14 cellular contexts compared by ENCODE assay signal in the genomic region with DNA sequence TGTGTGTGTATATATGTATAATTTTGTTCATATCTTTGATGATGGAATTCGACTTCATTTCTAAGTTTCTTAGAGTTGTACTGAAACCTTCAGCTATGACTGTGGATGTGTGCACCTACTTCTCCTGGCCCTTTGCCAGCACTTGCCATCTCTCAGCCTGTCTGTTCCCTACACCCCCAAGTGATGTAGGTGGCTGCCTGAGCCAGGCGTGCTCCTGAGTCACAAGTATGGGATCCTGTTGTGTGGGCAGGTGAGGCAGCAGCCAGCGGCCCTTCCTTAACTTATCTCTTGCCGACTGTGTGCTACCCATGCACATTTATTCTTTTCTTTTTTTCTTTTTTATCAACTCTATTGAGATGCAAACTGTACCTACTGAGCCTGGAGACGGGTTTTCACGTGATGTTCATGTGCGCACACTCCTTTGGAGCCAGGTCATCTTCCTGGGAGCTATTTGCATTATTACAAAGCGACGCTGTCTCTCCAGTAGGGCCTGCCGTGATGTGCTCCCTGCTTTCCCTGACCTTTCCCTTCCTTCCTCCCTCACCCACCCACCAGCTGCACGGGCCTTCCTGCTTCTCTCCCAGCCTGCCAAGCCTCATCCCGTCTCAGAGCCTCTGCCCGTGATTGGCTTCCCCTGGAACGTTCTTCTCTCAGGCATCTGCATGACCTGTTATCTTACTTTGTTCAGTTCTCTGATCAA. TPM values are rescaled to one million over a fixed set of nuclear protein-coding genes. Genes with fewer than 3 reads are reported as not detected.
DNase-seq lines count a peak whose midpoint lies in the region; ATAC-seq and TF ChIP-seq lines count a peak whose summit lies in the region.
"Had no signal": no experiment of that assay in that cellular context is flagged by ENCODE, and none has a peak within 500 bp of the region (broad histone marks: within the 10 kb centered on the region; RNA-seq: fewer than 3 reads in every experiment).

No MANE protein-coding gene starts in this region.

- intact Hi-C loops in Calu3 (cut with micrococcal nuclease; ENCODE audit: unreplicated experiment) = no loop called here

- H3K9me3 Mint-ChIP-seq in Calu3 (ENCODE audit: low read depth, unreplicated experiment) = no peaks in the 10 kb centered on the region
- H3K9me3 Mint-ChIP-seq: naive thymus-derived CD8-positive, alpha-beta T cell had no signal

- ATAC-seq in SK-N-SH treated with all-trans-retinoic acid at 6 μM for 48 hours = no peak
- ATAC-seq: GM12878; naive thymus-derived CD8-positive, alpha-beta T cell had no signal

- BruUV-seq in Calu3 (replicated peaks; lab: Mats Ljungman, UMichigan) = no TSS peak

- TF ChIP-seq CTCF in Calu3 (IDR thresholded peaks at IDR 0.05; ENCODE audit: unreplicated experiment) = no peak

- in situ Hi-C loops in ACHN (cut with HindIII; ENCODE audit: low pct_ligation_motif_present, low pct_unique_long_range_greater_than_20kb, low sequenced_read_pairs) = no loop called here

- H3K4me3 Mint-ChIP-seq in Calu3 (ENCODE audit: low read depth, unreplicated experiment) = no peak overlapping the region
- H3K4me3 Mint-ChIP-seq: naive thymus-derived CD8-positive, alpha-beta T cell had no signal

- no peak overlapping the region for H3K27ac Mint-ChIP-seq in Calu3 (ENCODE audit: unreplicated experiment)

- CTCF ChIA-PET in Calu3 (lab: Charles Lee) = interaction anchor here (0.6 kb wide), 1 partner anchor 559 kb away, joined by 4 read pairs; no protein-coding TSS in a partner anchor

- H3K36me3 Mint-ChIP-seq in Calu3 (ENCODE audit: insufficient read depth, unreplicated experiment) = no peaks in the 10 kb centered on the region
- H3K36me3 Mint-ChIP-seq: naive thymus-derived CD8-positive, alpha-beta T cell had no signal

- peaks cover 30% of the 10 kb centered on the region for H3K27me3 Mint-ChIP-seq in Calu3 (ENCODE audit: unreplicated experiment)

- peaks cover 11% of the 10 kb centered on the region for H3K4me1 Mint-ChIP-seq in Calu3 (ENCODE audit: low read depth, unreplicated experiment)

- DNase-seq in Calu3 (peak; percentile 7), DMS53 treated with DMSO at 0.1 percent for 48 hours (lab: John Stamatoyannopoulos, UW; ENCODE audit: unreplicated experiment) (peak; percentile 70), kidney tubule cell (ENCODE audit: low spot score) (peak; percentile 34), EL (no peak), ACHN (no peak)
- peak; percentile 47 to 60 for DNase-seq in activated T-cell treated with anti-CD3 and anti-CD28 coated beads, Interleukin-2, amount 50 U/mL, for 48 hours
- DNase-seq: naive thymus-derived CD8-positive, alpha-beta T cell; small intestine; stomach had no signal

TF ChIP-seq in SK-N-SH treated with all-trans-retinoic acid at 6 μM for 48 hours, 23 proteins besides CTCF, POLR2A, EP300 and RAD21:
- TF ChIP-seq ZNF70 (CRISPR knock-in tag; IDR thresholded peaks at IDR 0.05) (no peak), ESRRG (CRISPR knock-in tag; IDR thresholded peaks at IDR 0.05) (no peak), SNAI2 (CRISPR knock-in tag; IDR thresholded peaks at IDR 0.05) (no peak), ZFP3 (CRISPR knock-in tag; IDR thresholded peaks at IDR 0.05) (no peak)
- TF ChIP-seq, protein P1, sequence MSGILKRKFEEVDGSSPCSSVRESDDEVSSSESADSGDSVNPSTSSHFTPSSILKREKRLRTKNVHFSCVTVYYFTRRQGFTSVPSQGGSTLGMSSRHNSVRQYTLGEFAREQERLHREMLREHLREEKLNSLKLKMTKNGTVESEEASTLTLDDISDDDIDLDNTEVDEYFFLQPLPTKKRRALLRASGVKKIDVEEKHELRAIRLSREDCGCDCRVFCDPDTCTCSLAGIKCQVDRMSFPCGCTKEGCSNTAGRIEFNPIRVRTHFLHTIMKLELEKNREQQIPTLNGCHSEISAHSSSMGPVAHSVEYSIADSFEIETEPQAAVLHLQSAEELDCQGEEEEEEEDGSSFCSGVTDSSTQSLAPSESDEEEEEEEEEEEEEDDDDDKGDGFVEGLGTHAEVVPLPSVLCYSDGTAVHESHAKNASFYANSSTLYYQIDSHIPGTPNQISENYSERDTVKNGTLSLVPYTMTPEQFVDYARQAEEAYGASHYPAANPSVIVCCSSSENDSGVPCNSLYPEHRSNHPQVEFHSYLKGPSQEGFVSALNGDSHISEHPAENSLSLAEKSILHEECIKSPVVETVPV (CRISPR knock-in tag; IDR thresholded peaks at IDR 0.05) = no peak

RNA-seq across cellular contexts. Expression of gene GALNT11, which starts 31.3 kb away (rescaled TPM):
- total RNA-seq in Calu3 (2022) = 18.3 and 19.7 TPM in 2 replicates

RNA-seq across cellular contexts. Expression of gene GALNTL5, which starts 37.9 kb away (rescaled TPM):
- total RNA-seq in Calu3 (2022) = not detected in 2 replicates
- total RNA-seq: fibroblast of villous mesenchyme; GM12878; kidney epithelial cell; naive thymus-derived CD8-positive, alpha-beta T cell; stomach; T-helper 1 cell treated with Interleukin-12 subunit alpha and Interleukin-12 subunit beta and Interleukin-4 antibody, amounts not matched to agents 30 ng/mL and 1 ng/mL, for 36 hours had no signal

Comparison
In these comparisons a context has a peak if more than half of its experiments do, and no peak if none do; other contexts are left out.
1. DNase-seq: peak in Calu3 (single experiment), DMS53 treated with DMSO at 0.1 percent for 48 hours (single experiment), activated T-cell treated with anti-CD3 and anti-CD28 coated beads, Interleukin-2, amount 50 U/mL, for 48 hours (2 of 2) and kidney tubule cell (single experiment); none in EL (single experiment) and ACHN (single experiment).